Comparison of ENCODE assay signal across 1 cellular context in the genomic region with DNA sequence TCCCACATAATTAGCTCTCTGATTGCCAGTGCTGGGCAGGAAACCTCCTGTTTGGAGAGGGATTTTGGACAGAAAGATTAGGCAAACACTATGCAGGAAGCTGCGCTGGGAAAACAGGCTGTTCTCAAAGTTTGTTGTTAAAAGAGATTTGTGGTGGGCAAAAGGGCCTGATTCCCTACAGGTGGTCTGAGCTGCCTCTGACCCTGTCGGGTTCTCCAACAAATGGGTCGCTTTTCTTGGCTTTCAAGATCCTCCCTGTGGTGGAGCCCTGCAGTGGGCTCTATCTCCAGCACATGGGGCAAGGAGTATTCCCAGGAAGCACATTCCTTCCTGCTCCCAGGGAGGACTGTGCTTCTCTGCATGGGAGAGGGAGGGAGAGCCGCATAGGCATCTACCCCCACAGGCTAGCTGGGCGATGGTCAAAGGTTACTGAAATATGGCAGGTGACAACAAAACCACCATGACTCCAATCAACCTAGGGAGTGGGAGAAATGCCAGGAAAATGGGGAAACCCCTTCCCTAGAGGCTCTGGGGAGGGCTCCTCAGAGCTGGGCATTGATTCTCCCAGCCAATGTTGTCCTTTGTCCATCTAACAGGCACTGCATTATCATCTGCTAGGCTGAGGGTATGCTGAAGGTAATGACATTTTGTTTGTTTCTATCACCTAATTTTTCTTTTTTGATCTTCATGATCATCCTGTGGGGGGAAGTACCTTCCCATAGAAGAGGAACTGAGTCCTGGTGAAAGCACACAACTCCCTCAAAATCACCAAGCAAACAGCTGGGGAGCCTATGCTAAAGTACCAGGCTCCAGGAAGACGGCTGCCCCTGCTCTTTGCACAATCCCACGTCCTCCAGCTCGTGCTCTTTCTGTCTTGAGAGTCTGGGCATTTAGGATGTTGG.
A peak's percentile ranks its signal among the peaks of the same experiment; 100 is the strongest.
TF ChIP-seq lines count a peak whose summit lies in the region.

No MANE protein-coding gene starts in this region.

TF ChIP-seq in HepG2, 621 proteins besides CTCF, POLR2A, EP300 and RAD21 (continued from another document and continues in another):
- TF ChIP-seq, protein P1, sequence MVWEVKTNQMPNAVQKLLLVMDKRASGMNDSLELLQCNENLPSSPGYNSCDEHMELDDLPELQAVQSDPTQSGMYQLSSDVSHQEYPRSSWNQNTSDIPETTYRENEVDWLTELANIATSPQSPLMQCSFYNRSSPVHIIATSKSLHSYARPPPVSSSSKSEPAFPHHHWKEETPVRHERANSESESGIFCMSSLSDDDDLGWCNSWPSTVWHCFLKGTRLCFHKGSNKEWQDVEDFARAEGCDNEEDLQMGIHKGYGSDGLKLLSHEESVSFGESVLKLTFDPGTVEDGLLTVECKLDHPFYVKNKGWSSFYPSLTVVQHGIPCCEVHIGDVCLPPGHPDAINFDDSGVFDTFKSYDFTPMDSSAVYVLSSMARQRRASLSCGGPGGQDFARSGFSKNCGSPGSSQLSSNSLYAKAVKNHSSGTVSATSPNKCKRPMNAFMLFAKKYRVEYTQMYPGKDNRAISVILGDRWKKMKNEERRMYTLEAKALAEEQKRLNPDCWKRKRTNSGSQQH (CRISPR knock-in tag; IDR thresholded peaks at IDR 0.05; ENCODE audit: low read depth): no peak
- no peak for TF ChIP-seq ZNF615 (CRISPR knock-in tag; IDR thresholded peaks at IDR 0.05; ENCODE audit: borderline replicate concordance)
- no peak for TF ChIP-seq ZNF530 (CRISPR knock-in tag; IDR thresholded peaks at IDR 0.05; ENCODE audit: low read depth)
- no peak for TF ChIP-seq ZNF660 (CRISPR knock-in tag; IDR thresholded peaks at IDR 0.05; ENCODE audit: borderline replicate concordance, low read depth)
- no peak for TF ChIP-seq RAD51 (IDR thresholded peaks at IDR 0.05; ENCODE audit: borderline replicate concordance)
- no peak for TF ChIP-seq SNRNP70 (IDR thresholded peaks at IDR 0.05; ENCODE audit: low read depth, low read length)
- TF ChIP-seq, protein P2, sequence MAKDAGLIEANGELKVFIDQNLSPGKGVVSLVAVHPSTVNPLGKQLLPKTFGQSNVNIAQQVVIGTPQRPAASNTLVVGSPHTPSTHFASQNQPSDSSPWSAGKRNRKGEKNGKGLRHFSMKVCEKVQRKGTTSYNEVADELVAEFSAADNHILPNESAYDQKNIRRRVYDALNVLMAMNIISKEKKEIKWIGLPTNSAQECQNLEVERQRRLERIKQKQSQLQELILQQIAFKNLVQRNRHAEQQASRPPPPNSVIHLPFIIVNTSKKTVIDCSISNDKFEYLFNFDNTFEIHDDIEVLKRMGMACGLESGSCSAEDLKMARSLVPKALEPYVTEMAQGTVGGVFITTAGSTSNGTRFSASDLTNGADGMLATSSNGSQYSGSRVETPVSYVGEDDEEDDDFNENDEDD (CRISPR knock-in tag; IDR thresholded peaks at IDR 0.05; ENCODE audit: borderline replicate concordance): peak; percentile 18; the same call in 1 of the 2 replicates
- TF ChIP-seq, protein P3, sequence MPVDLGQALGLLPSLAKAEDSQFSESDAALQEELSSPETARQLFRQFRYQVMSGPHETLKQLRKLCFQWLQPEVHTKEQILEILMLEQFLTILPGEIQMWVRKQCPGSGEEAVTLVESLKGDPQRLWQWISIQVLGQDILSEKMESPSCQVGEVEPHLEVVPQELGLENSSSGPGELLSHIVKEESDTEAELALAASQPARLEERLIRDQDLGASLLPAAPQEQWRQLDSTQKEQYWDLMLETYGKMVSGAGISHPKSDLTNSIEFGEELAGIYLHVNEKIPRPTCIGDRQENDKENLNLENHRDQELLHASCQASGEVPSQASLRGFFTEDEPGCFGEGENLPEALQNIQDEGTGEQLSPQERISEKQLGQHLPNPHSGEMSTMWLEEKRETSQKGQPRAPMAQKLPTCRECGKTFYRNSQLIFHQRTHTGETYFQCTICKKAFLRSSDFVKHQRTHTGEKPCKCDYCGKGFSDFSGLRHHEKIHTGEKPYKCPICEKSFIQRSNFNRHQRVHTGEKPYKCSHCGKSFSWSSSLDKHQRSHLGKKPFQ (CRISPR knock-in tag; IDR thresholded peaks at IDR 0.05; ENCODE audit: insufficient replicate concordance): no peak
- TF ChIP-seq ZNF260 (CRISPR knock-in tag; IDR thresholded peaks at IDR 0.05; ENCODE audit: borderline replicate concordance, low read depth): no peak
- peak; percentile 13; the same call in 1 of the 2 replicates for TF ChIP-seq ZNF713 (CRISPR knock-in tag; IDR thresholded peaks at IDR 0.05)
- no peak for TF ChIP-seq TSC22D2 (CRISPR knock-in tag; IDR thresholded peaks at IDR 0.05; ENCODE audit: borderline replicate concordance)
- TF ChIP-seq, protein P4, sequence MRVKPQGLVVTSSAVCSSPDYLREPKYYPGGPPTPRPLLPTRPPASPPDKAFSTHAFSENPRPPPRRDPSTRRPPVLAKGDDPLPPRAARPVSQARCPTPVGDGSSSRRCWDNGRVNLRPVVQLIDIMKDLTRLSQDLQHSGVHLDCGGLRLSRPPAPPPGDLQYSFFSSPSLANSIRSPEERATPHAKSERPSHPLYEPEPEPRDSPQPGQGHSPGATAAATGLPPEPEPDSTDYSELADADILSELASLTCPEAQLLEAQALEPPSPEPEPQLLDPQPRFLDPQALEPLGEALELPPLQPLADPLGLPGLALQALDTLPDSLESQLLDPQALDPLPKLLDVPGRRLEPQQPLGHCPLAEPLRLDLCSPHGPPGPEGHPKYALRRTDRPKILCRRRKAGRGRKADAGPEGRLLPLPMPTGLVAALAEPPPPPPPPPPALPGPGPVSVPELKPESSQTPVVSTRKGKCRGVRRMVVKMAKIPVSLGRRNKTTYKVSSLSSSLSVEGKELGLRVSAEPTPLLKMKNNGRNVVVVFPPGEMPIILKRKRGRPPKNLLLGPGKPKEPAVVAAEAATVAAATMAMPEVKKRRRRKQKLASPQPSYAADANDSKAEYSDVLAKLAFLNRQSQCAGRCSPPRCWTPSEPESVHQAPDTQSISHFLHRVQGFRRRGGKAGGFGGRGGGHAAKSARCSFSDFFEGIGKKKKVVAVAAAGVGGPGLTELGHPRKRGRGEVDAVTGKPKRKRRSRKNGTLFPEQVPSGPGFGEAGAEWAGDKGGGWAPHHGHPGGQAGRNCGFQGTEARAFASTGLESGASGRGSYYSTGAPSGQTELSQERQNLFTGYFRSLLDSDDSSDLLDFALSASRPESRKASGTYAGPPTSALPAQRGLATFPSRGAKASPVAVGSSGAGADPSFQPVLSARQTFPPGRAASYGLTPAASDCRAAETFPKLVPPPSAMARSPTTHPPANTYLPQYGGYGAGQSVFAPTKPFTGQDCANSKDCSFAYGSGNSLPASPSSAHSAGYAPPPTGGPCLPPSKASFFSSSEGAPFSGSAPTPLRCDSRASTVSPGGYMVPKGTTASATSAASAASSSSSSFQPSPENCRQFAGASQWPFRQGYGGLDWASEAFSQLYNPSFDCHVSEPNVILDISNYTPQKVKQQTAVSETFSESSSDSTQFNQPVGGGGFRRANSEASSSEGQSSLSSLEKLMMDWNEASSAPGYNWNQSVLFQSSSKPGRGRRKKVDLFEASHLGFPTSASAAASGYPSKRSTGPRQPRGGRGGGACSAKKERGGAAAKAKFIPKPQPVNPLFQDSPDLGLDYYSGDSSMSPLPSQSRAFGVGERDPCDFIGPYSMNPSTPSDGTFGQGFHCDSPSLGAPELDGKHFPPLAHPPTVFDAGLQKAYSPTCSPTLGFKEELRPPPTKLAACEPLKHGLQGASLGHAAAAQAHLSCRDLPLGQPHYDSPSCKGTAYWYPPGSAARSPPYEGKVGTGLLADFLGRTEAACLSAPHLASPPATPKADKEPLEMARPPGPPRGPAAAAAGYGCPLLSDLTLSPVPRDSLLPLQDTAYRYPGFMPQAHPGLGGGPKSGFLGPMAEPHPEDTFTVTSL (CRISPR knock-in tag; IDR thresholded peaks at IDR 0.05; ENCODE audit: borderline replicate concordance): peak; percentile 21; the same call in 1 of the 2 replicates
- peak; percentile 42; the same call in 1 of the 2 replicates for TF ChIP-seq POLR2G (IDR thresholded peaks at IDR 0.05; ENCODE audit: low read depth, low read length)
- TF ChIP-seq ETV5 (CRISPR knock-in tag; IDR thresholded peaks at IDR 0.05; ENCODE audit: borderline replicate concordance): peak; percentile 75
- TF ChIP-seq ZSCAN12 (CRISPR knock-in tag; IDR thresholded peaks at IDR 0.05): no peak
- no peak; the same call in 1 of the 2 replicates for TF ChIP-seq YEATS2 (CRISPR knock-in tag; IDR thresholded peaks at IDR 0.05; ENCODE audit: borderline replicate concordance)
- no peak for TF ChIP-seq CERS6 (CRISPR knock-in tag; IDR thresholded peaks at IDR 0.05)
- TF ChIP-seq, protein P5, sequence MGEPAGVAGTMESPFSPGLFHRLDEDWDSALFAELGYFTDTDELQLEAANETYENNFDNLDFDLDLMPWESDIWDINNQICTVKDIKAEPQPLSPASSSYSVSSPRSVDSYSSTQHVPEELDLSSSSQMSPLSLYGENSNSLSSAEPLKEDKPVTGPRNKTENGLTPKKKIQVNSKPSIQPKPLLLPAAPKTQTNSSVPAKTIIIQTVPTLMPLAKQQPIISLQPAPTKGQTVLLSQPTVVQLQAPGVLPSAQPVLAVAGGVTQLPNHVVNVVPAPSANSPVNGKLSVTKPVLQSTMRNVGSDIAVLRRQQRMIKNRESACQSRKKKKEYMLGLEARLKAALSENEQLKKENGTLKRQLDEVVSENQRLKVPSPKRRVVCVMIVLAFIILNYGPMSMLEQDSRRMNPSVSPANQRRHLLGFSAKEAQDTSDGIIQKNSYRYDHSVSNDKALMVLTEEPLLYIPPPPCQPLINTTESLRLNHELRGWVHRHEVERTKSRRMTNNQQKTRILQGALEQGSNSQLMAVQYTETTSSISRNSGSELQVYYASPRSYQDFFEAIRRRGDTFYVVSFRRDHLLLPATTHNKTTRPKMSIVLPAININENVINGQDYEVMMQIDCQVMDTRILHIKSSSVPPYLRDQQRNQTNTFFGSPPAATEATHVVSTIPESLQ (CRISPR knock-in tag; conservative IDR thresholded peaks at IDR 0.05): no peak
- TF ChIP-seq ZNF33A (CRISPR knock-in tag; IDR thresholded peaks at IDR 0.05; ENCODE audit: borderline replicate concordance): no peak
- TF ChIP-seq MXD1 (CRISPR knock-in tag; IDR thresholded peaks at IDR 0.05): no peak
- no peak for TF ChIP-seq ZNF598 (CRISPR knock-in tag; IDR thresholded peaks at IDR 0.05; ENCODE audit: borderline replicate concordance)
- TF ChIP-seq TFDP2 (CRISPR knock-in tag; IDR thresholded peaks at IDR 0.05): no peak
- no peak for TF ChIP-seq RNF219 (CRISPR knock-in tag; IDR thresholded peaks at IDR 0.05)
- 0 out of 2 replicates have a peak, but pooled peaks have one; percentile 34 for TF ChIP-seq FOXC1 (CRISPR knock-in tag; IDR thresholded peaks at IDR 0.05; ENCODE audit: borderline replicate concordance)
